19 cellular contexts compared by ENCODE assay signal in genomic region chr3:144457758-144458157, GRCh38.
DNase-seq lines count a peak whose midpoint lies in the region; ATAC-seq and TF ChIP-seq lines count a peak whose summit lies in the region.
"Had no signal": no experiment of that assay in that cellular context is flagged by ENCODE, and none has a peak within 500 bp of the region (broad histone marks: within the 10 kb centered on the region; RNA-seq: fewer than 3 reads in every experiment).

No MANE protein-coding gene starts in this region.

- H3K27ac ChIP-seq in mesendoderm (ENCODE audit: low read depth, low read length) (no peak overlapping the region), caudate nucleus (ENCODE audit: low read depth, low read length) (no peak overlapping the region)
- H3K27ac ChIP-seq: 22Rv1, A549, C4-2B had no signal

- ATAC-seq in GM18868 (IDR thresholded peaks at IDR 0.05; ENCODE audit: unreplicated experiment) (peak; percentile 45), GM21717 (IDR thresholded peaks at IDR 0.05; ENCODE audit: unreplicated experiment) (peak; percentile 61), HG02759 (IDR thresholded peaks at IDR 0.05; ENCODE audit: unreplicated experiment) (no peak)
- ATAC-seq: A549, GM23338 had no signal

- H4K8ac ChIP-seq in mesendoderm (ENCODE audit: low read depth, low read length): no peak overlapping the region

- H3K9ac ChIP-seq in mesendoderm (ENCODE audit: low read length): no peak overlapping the region

- H4K5ac ChIP-seq in mesendoderm (ENCODE audit: low read length): no peak overlapping the region

- H3K36me3 ChIP-seq in mesendoderm (ENCODE audit: control insufficient read depth, insufficient read depth, low read length): no peaks in the 10 kb centered on the region

- TF ChIP-seq CTCF in GM12865 (IDR thresholded peaks at IDR 0.05; ENCODE audit: insufficient read depth, low read depth, low read length, missing control alignments): no peak

- H3K56ac ChIP-seq in mesendoderm (ENCODE audit: low read length): no peak overlapping the region

- no peak overlapping the region for H3K23ac ChIP-seq in mesendoderm (ENCODE audit: low read length)

- H3K79me2 ChIP-seq in mesendoderm (ENCODE audit: control insufficient read depth, insufficient read depth, low read length): no peaks in the 10 kb centered on the region

- no peak overlapping the region for H2AK5ac ChIP-seq in mesendoderm (ENCODE audit: low read length)

- no peaks in the 10 kb centered on the region for H3K4me1 ChIP-seq in mesendoderm (ENCODE audit: control insufficient read depth, low read depth, low read length)
- H3K4me1 ChIP-seq: A549 had no signal

- no peak overlapping the region for H3K4ac ChIP-seq in mesendoderm (ENCODE audit: low read depth, low read length)

- no peak overlapping the region for H2BK15ac ChIP-seq in mesendoderm (replicated peaks; ENCODE audit: low read depth)

- no peak overlapping the region for H3K4me3 ChIP-seq in GM12865 (ENCODE audit: low read depth, low read length)
- H3K4me3 ChIP-seq in mesendoderm (ENCODE audit: low read length): no peak overlapping the region
- H3K4me3 ChIP-seq: A549, GM23338 had no signal

- no peak overlapping the region for H3K4me2 ChIP-seq in mesendoderm (ENCODE audit: low read length)
- H3K4me2 ChIP-seq: A549, GM23338 had no signal

- H2BK5ac ChIP-seq in mesendoderm (ENCODE audit: low read length): no peak overlapping the region

- H3K27me3 ChIP-seq in mesendoderm (ENCODE audit: insufficient read depth, low read length, poor library complexity): no peaks in the 10 kb centered on the region

- no peak overlapping the region for H2BK120ac ChIP-seq in mesendoderm (ENCODE audit: low read depth, low read length)

- peak; percentile 15 for DNase-seq in GM12865 (ENCODE audit: low read depth)
- peak; percentile 15 for DNase-seq in mesendoderm
- no peak for DNase-seq in caudate nucleus (lab: John Stamatoyannopoulos, UW)
- DNase-seq in ureter (ENCODE audit: low spot score): no peak
- DNase-seq: AML-193; Caco-2; CD4-positive, alpha-beta T cell; DMS153; DMS79; HCEC 1CT; Kasumi-1; KG1 had no signal

- H3K18ac ChIP-seq in mesendoderm (ENCODE audit: low read length): no peak overlapping the region

- no peaks in the 10 kb centered on the region for H3K79me1 ChIP-seq in mesendoderm (ENCODE audit: low read length)

Comparison
In these comparisons a context has a peak if more than half of its experiments do, and no peak if none do; other contexts are left out.
1. DNase-seq: peak in GM12865 (single experiment) and mesendoderm (single experiment); none in caudate nucleus (0 of 61) and ureter (single experiment).